ENCODE assay signal across 1 cellular context in genomic region chr16:67613808-67614207, GRCh38.
TF ChIP-seq lines count a peak whose summit lies in the region.

No MANE protein-coding gene starts in this region.

TF ChIP-seq in WTC11, 78 proteins besides CTCF, POLR2A, EP300 and RAD21 (continued from another document):
- TF ChIP-seq, protein P1, sequence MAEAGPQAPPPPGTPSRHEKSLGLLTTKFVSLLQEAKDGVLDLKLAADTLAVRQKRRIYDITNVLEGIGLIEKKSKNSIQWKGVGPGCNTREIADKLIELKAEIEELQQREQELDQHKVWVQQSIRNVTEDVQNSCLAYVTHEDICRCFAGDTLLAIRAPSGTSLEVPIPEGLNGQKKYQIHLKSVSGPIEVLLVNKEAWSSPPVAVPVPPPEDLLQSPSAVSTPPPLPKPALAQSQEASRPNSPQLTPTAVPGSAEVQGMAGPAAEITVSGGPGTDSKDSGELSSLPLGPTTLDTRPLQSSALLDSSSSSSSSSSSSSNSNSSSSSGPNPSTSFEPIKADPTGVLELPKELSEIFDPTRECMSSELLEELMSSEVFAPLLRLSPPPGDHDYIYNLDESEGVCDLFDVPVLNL (CRISPR knock-in tag; IDR thresholded peaks at IDR 0.05; ENCODE audit: borderline replicate concordance, low read depth): no peak
- TF ChIP-seq ZNF263 (CRISPR knock-in tag; IDR thresholded peaks at IDR 0.05; ENCODE audit: low read depth) (no peak), GTF2I (CRISPR knock-in tag; conservative IDR thresholded peaks at IDR 0.05) (peak; percentile 46; the same call in 1 of the 2 replicates), GABPB1 (CRISPR knock-in tag; IDR thresholded peaks at IDR 0.05) (no peak), ZBTB21 (CRISPR knock-in tag; IDR thresholded peaks at IDR 0.05; ENCODE audit: borderline replicate concordance) (no peak), SMAD3 (CRISPR knock-in tag; IDR thresholded peaks at IDR 0.05; ENCODE audit: borderline replicate concordance) (no peak)
